ENCODE assay signal across 8 cellular contexts in the genomic region with DNA sequence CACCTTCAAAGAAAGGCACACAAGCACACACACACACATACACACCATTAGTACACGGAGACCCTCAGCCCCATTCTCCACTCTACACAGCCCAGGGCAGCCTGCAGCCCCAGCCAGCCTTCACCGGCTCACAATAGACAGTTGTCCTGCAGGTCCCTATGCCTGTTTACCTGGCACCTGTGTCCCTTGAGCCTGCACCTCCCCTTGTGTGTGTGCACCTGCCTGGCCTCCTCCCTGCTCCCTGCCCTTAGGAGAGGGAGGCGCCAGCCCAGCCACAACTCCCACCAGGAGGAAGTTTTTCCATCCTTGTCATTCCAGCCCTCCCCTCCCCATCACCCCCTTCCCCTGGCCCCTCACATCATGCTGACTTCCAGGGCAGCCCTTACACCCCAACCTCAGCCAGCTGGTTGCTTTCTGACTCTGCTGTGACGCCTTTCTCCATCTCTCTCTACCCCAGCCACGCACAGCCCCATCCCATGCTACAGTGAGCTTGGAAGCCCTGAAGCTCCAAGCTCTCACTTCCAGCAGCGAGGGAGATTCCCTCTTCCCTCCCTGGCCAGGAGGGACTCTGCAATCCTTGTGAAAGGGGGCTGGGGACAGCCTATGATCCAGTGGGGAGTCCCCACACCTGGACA. TPM values are rescaled to one million over a fixed set of nuclear protein-coding genes. Genes with fewer than 3 reads are reported as not detected.
DNase-seq lines count a peak whose midpoint lies in the region; FAIRE-seq and TF ChIP-seq lines count a peak whose summit lies in the region.

No MANE protein-coding gene starts in this region.

- no peak for TF ChIP-seq CTCF in progenitor cell of endocrine pancreas (IDR thresholded peaks at IDR 0.05; ENCODE audit: unreplicated experiment)

- H3K9me3 Mint-ChIP-seq in progenitor cell of endocrine pancreas (ENCODE audit: low read depth) = no peaks in the 10 kb centered on the region

- H3K4me1 ChIP-seq in ectodermal cell (ENCODE audit: control insufficient read depth, insufficient read depth, low read length) = peaks cover 38% of the 10 kb centered on the region

- no peak for TF ChIP-seq POLR2A in GM12892 (IDR thresholded peaks at IDR 0.05; ENCODE audit: low read depth, low read length)

- no peak for FAIRE-seq in GM12892 (lab: Jason Lieb, UNC)

- no peak overlapping the region for H3K27ac ChIP-seq in ectodermal cell (ENCODE audit: insufficient read depth, low read depth, low read length, poor library complexity, severe bottlenecking)

- H3K27me3 ChIP-seq in ectodermal cell (ENCODE audit: control insufficient read depth, insufficient read depth, low read length, poor library complexity, severe bottlenecking) = peaks cover 42% of the 10 kb centered on the region

- H3K36me3 ChIP-seq in ectodermal cell (ENCODE audit: control insufficient read depth, insufficient read depth, low read length) = no peaks in the 10 kb centered on the region

- peaks cover 22% of the 10 kb centered on the region for H3K4me1 Mint-ChIP-seq in progenitor cell of endocrine pancreas (ENCODE audit: low read depth)

- peak; percentile 91 for DNase-seq in DMS53 (lab: John Stamatoyannopoulos, UW)
- peak; percentile 84 for DNase-seq in NCI-H510A treated with DMSO at 0.1 percent for 48 hours (lab: John Stamatoyannopoulos, UW)
- no peak for DNase-seq in progenitor cell of endocrine pancreas (ENCODE audit: low spot score, unreplicated experiment)
- DNase-seq in stimulated activated naive CD4-positive, alpha-beta T cell (lab: John Stamatoyannopoulos, UW) = no peak
- DNase-seq in GM12892 (ENCODE audit: insufficient read length) = no peak
- DNase-seq in UCSD-AML1 (lab: John Stamatoyannopoulos, UW; ENCODE audit: unreplicated experiment) = no peak
- no peak for DNase-seq in NCI-H1694 treated with DMSO at 0.1 percent for 48 hours (lab: John Stamatoyannopoulos, UW)

- H3K9me3 ChIP-seq in ectodermal cell (ENCODE audit: control insufficient read depth, low read length) = no peaks in the 10 kb centered on the region

- peak overlapping the region; percentile 68 for H3K27ac Mint-ChIP-seq in progenitor cell of endocrine pancreas

- H3K4me3 Mint-ChIP-seq in progenitor cell of endocrine pancreas (ENCODE audit: low read depth) = no peak overlapping the region

- H3K27me3 Mint-ChIP-seq in progenitor cell of endocrine pancreas = peaks cover 34% of the 10 kb centered on the region

- H3K4me3 ChIP-seq in ectodermal cell (ENCODE audit: insufficient read depth, low read depth, low read length) = peak overlapping the region; percentile 19

- H3K36me3 Mint-ChIP-seq in progenitor cell of endocrine pancreas (ENCODE audit: insufficient read depth) = no peaks in the 10 kb centered on the region

- WGBS in ectodermal cell, 2 experiments = 61 to 62% methylated on average over 6 of the region's 6 CpGs

RNA-seq across cellular contexts. Expression of a gene that starts 4.4 kb away (rescaled TPM):
- polyA plus RNA-seq in ectodermal cell (2013, experiment 1 of 4) = 20.5 TPM
- polyA plus RNA-seq in ectodermal cell (2013, experiment 2 of 4) = 27.0 TPM
- 21.6 TPM for polyA plus RNA-seq in ectodermal cell (2013, experiment 3 of 4)
- 29.8 TPM for polyA plus RNA-seq in ectodermal cell (2013, experiment 4 of 4)
- 27.2 and 39.8 TPM in 2 replicates for total RNA-seq in progenitor cell of endocrine pancreas
- polyA plus RNA-seq in GM12892 (2012; ENCODE audit: missing spikeins) = 15.5 TPM

RNA-seq across cellular contexts. Expression of a gene that starts 31.5 kb away (rescaled TPM):
- 2,940 TPM for polyA plus RNA-seq in ectodermal cell (2013, experiment 1 of 4)
- polyA plus RNA-seq in ectodermal cell (2013, experiment 2 of 4) = 2,895 TPM
- 2,535 TPM for polyA plus RNA-seq in ectodermal cell (2013, experiment 3 of 4)
- polyA plus RNA-seq in ectodermal cell (2013, experiment 4 of 4) = 2,880 TPM
- total RNA-seq in progenitor cell of endocrine pancreas = 1,931 and 1,938 TPM in 2 replicates
- 3,566 TPM for polyA plus RNA-seq in GM12892 (2012; ENCODE audit: missing spikeins)

RNA-seq across cellular contexts. Expression of a gene that starts 49.1 kb away (rescaled TPM):
- polyA plus RNA-seq in ectodermal cell (2013, experiment 1 of 4) = 24.6 TPM
- 25.5 TPM for polyA plus RNA-seq in ectodermal cell (2013, experiment 2 of 4)
- 18.6 TPM for polyA plus RNA-seq in ectodermal cell (2013, experiment 3 of 4)
- polyA plus RNA-seq in ectodermal cell (2013, experiment 4 of 4) = 21.2 TPM
- total RNA-seq in progenitor cell of endocrine pancreas = 23.1 and 26.0 TPM in 2 replicates
- 13.1 TPM for polyA plus RNA-seq in GM12892 (2012; ENCODE audit: missing spikeins)

RNA-seq across cellular contexts. Expression of a gene that starts 59.4 kb away (rescaled TPM):
- 143 TPM for polyA plus RNA-seq in ectodermal cell (2013, experiment 1 of 4)
- 142 TPM for polyA plus RNA-seq in ectodermal cell (2013, experiment 2 of 4)
- 107 TPM for polyA plus RNA-seq in ectodermal cell (2013, experiment 3 of 4)
- polyA plus RNA-seq in ectodermal cell (2013, experiment 4 of 4) = 111 TPM
- total RNA-seq in progenitor cell of endocrine pancreas = 134 and 140 TPM in 2 replicates
- polyA plus RNA-seq in GM12892 (2012; ENCODE audit: missing spikeins) = 111 TPM

Comparison
In these comparisons a context has a peak if more than half of its experiments do, and no peak if none do; other contexts are left out.
1. DNase-seq: peak in DMS53 (single experiment) and NCI-H510A treated with DMSO at 0.1 percent for 48 hours (single experiment); none in progenitor cell of endocrine pancreas (single experiment), stimulated activated naive CD4-positive, alpha-beta T cell (0 of 6), GM12892 (single experiment), UCSD-AML1 (single experiment) and NCI-H1694 treated with DMSO at 0.1 percent for 48 hours (single experiment).